8 cellular contexts compared by ENCODE assay signal in the genomic region with DNA sequence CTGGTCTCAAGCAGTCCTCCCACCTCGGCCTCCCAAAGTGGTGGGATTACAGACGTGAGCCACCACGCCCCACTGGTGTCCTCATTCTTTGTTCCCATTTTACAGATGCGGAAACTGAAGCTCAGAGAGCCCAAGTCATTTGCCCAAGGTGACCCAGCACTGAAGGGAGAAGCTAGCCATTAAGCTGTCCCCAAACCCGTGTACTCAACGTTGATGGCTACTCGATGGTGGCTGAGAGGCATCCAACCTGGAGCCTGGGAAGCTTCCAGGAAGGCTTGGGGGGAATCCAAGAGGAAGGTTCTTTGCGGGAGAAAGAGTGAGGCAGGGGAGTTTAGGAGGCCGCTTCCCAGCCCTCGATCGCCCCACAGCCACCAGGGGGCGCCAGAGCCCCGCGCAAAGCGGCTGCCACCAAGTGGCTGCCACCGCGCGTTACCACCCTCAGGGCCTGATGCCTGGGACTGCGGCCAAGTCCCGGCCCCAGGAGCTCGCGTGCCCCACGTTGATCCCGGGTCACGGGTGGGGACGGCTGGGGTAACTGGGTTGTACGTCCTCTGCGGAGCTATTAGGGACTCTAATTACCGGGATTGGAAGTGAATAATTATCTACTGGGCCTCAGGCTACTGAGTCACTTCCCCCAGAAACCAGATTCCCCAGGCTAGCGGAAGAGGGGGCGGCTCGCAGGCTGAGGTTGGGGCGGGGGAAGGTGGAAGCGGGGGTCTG. TPM values are rescaled to one million over a fixed set of nuclear protein-coding genes. Genes with fewer than 3 reads are reported as not detected.
A peak's percentile ranks its signal among the peaks of the same experiment; 100 is the strongest.
DNase-seq lines count a peak whose midpoint lies in the region; ATAC-seq and TF ChIP-seq lines count a peak whose summit lies in the region.

No MANE protein-coding gene starts in this region.

- H3K27ac Mint-ChIP-seq in CD8-positive, alpha-beta T cell = no peak overlapping the region

- peak; percentile 75 to 95 (median 86) for DNase-seq in CD8-positive, alpha-beta T cell
- peak; percentile 78 for DNase-seq in LHCN-M2 (ENCODE audit: low read depth)
- peak; percentile 14 for DNase-seq in SHP77 treated with DMSO at 0.1 percent for 48 hours (lab: John Stamatoyannopoulos, UW)
- DNase-seq in activated effector memory CD4-positive, alpha-beta T cell treated with anti-CD3 and anti-CD28 coated beads, Interleukin-2, amount 50 U/mL, for 16 hours = peak; percentile 96
- peak; percentile 81 for DNase-seq in fibroblast of villous mesenchyme (ENCODE audit: low read depth)
- DNase-seq in occipital lobe (lab: John Stamatoyannopoulos, UW) = peak; percentile 69

- H3K27me3 ChIP-seq in CD8-positive, alpha-beta T cell (ENCODE audit: insufficient read depth, low read length) = no peaks in the 10 kb centered on the region
- H3K27me3 ChIP-seq in subcutaneous abdominal adipose tissue (ENCODE audit: control insufficient read depth in 5 of 5, insufficient read depth in 4 of 5, low read length in 5 of 5) = no peaks in the 10 kb centered on the region

- peak; percentile 94 for ATAC-seq in CD8-positive, alpha-beta T cell
- peak; percentile 56 for ATAC-seq in GM21381 (IDR thresholded peaks at IDR 0.05; ENCODE audit: unreplicated experiment)

- H3K36me3 ChIP-seq in CD8-positive, alpha-beta T cell (ENCODE audit: insufficient read depth, low read length) = no peaks in the 10 kb centered on the region
- H3K36me3 ChIP-seq in subcutaneous abdominal adipose tissue (ENCODE audit: control insufficient read depth in 5 of 5, insufficient read depth in 5 of 5, low read length in 5 of 5) = no peaks in the 10 kb centered on the region

- peak overlapping the region; percentile 70 for H3K4me3 Mint-ChIP-seq in CD8-positive, alpha-beta T cell

- H3K4me3 ChIP-seq in CD8-positive, alpha-beta T cell (ENCODE audit: low read depth, low read length) = peak overlapping the region; percentile 33
- H3K4me3 ChIP-seq in fibroblast of villous mesenchyme (ENCODE audit: low read depth, low read length) (no peak overlapping the region), subcutaneous abdominal adipose tissue (ENCODE audit: low read depth in 1 of 5, low read length in 5 of 5) (peak overlapping the region in 3 of 5 donors; percentile 31 to 46 (median 40))

- H3K27me3 Mint-ChIP-seq in CD8-positive, alpha-beta T cell (ENCODE audit: low read depth) = no peaks in the 10 kb centered on the region

- CTCF ChIA-PET in CD8-positive, alpha-beta T cell (lab: Charles Lee) = interaction anchor here (0.6 to 22.4 kb wide), 53 partner anchors 8 to 1393 kb away, joined by 3 to 1191 read pairs (median 5); partner anchors contain the start of genes PHETA1 and SH2B3

- peaks cover 6% of the 10 kb centered on the region for H3K4me1 Mint-ChIP-seq in CD8-positive, alpha-beta T cell (ENCODE audit: low read depth)

- no peaks in the 10 kb centered on the region for H3K9me3 ChIP-seq in CD8-positive, alpha-beta T cell (ENCODE audit: low read length)
- H3K9me3 ChIP-seq in subcutaneous abdominal adipose tissue (ENCODE audit: control insufficient read depth in 5 of 5, low read length in 5 of 5) = no peaks in the 10 kb centered on the region

- intact Hi-C loops in CD8-positive, alpha-beta T cell (cut with DNase I, micrococcal nuclease) = loop anchor here (1.0 to 5.0 kb wide), 5 partner anchors 54 to 415 kb away; no protein-coding TSS in a partner anchor

- peak; percentile 97 for TF ChIP-seq CTCF in CD8-positive, alpha-beta T cell (IDR thresholded peaks at IDR 0.05)
- TF ChIP-seq CTCF in fibroblast of villous mesenchyme (IDR thresholded peaks at IDR 0.05; ENCODE audit: insufficient read depth, low read depth, low read length) = peak; percentile 97

- H3K27ac ChIP-seq in CD8-positive, alpha-beta T cell (ENCODE audit: low read depth, low read length) = no peak overlapping the region
- peak overlapping the region; percentile 75 for H3K27ac ChIP-seq in subcutaneous abdominal adipose tissue (ENCODE audit: low read depth, low read length)

- no peaks in the 10 kb centered on the region for H3K9me3 Mint-ChIP-seq in CD8-positive, alpha-beta T cell

- peaks cover 9% of the 10 kb centered on the region for H3K4me1 ChIP-seq in CD8-positive, alpha-beta T cell (ENCODE audit: insufficient read depth, low read length)
- H3K4me1 ChIP-seq in subcutaneous abdominal adipose tissue (ENCODE audit: control insufficient read depth in 5 of 5, insufficient read depth in 5 of 5, low read length in 5 of 5) = peaks cover 2 to 28% (median 6%) of the 10 kb centered on the region in 5 donors

- POLR2A ChIA-PET in CD8-positive, alpha-beta T cell (lab: Charles Lee) = interaction anchor here (0.6 to 2.5 kb wide), 6 partner anchors 11 to 145 kb away, joined by 3 to 20 read pairs (median 4); no protein-coding TSS in a partner anchor

- H3K9ac ChIP-seq in subcutaneous abdominal adipose tissue (ENCODE audit: low read length in 5 of 5) = peak overlapping the region in 4 of 5 donors; percentile 50 to 66 (median 63)

- H3K36me3 Mint-ChIP-seq in CD8-positive, alpha-beta T cell = no peaks in the 10 kb centered on the region

RNA-seq across cellular contexts. Expression of gene SH2B3, which starts 8.8 kb away (rescaled TPM):
- total RNA-seq in CD8-positive, alpha-beta T cell = 10 to 100 TPM; 48.7 to 48.8 TPM
- 120 and 124 TPM in 2 replicates for total RNA-seq in LHCN-M2 (2014; rRNA removed)
- 25.1 TPM for polyA plus RNA-seq in LHCN-M2 (2012)
- total RNA-seq in fibroblast of villous mesenchyme = 42.7 and 60.2 TPM in 2 replicates
- total RNA-seq in occipital lobe = 5.1 TPM

RNA-seq across cellular contexts. Expression of gene PHETA1, which starts 28.0 kb away (rescaled TPM):
- under 1 TPM; 0.79 to 0.83 TPM for total RNA-seq in CD8-positive, alpha-beta T cell
- 14.5 and 19.7 TPM in 2 replicates for total RNA-seq in LHCN-M2 (2014; rRNA removed)
- 8.5 TPM for polyA plus RNA-seq in LHCN-M2 (2012)
- total RNA-seq in fibroblast of villous mesenchyme = 11.3 and 15.5 TPM in 2 replicates
- total RNA-seq in occipital lobe = 5.8 TPM

Comparison
In these comparisons a context has a peak if more than half of its experiments do, and no peak if none do; other contexts are left out.
1. DNase-seq: peak in every context shown above with its lines; median percentile 96 in activated effector memory CD4-positive, alpha-beta T cell treated with anti-CD3 and anti-CD28 coated beads, Interleukin-2, amount 50 U/mL, for 16 hours; 86 in CD8-positive, alpha-beta T cell; 81 in fibroblast of villous mesenchyme; 78 in LHCN-M2; 69 in occipital lobe; 14 in SHP77 treated with DMSO at 0.1 percent for 48 hours.